ENCODE assay signal across 9 cellular contexts in the genomic region with DNA sequence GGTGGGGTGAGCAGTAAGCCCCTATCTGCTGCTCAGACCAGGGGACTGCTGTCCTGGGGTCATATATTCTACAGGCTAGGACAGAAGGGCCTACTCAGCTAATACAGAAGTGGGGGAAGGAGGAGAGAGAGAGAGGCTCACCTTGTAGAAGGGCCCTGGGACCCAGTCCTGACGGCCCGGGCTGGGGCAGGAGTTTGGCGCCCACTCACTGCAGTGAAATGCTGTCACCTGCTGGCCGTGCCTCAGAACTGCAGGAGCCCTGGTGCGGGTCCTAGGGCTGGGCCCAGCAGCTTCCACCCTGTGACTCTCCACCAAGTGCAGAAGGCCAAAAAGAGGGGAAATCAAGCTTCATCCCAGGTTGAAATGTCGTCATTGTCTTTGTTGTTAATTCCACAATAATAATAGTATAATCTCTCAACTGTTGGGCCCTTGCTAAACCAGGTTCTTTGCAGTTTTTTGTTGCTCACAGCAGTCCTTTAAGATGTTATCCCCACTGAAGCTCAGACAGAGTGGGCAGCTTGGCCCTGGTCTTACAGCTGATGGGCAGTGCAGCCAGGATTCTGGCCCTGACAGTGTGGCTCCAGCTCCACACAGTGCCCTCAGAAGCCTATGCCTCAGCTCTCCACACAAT. TPM values are rescaled to one million over a fixed set of nuclear protein-coding genes. Genes with fewer than 3 reads are reported as not detected.
DNase-seq lines count a peak whose midpoint lies in the region; ATAC-seq lines count a peak whose summit lies in the region.
"Had no signal": no experiment of that assay in that cellular context is flagged by ENCODE, and none has a peak within 500 bp of the region (broad histone marks: within the 10 kb centered on the region; RNA-seq: fewer than 3 reads in every experiment).

No MANE protein-coding gene starts in this region.

- no peak overlapping the region for H3K23ac ChIP-seq in mesenchymal stem cell (ENCODE audit: low read length in 2 of 2)

- peaks cover 2% of the 10 kb centered on the region for H3K27me3 Mint-ChIP-seq in activated CD8-positive, alpha-beta T cell treated with anti-CD3 and anti-CD28 coated beads, Interleukin-2, amount 10 ng/mL, durations not matched to agents 7 days and 5 days (ENCODE audit: low read depth)

- no peak overlapping the region for H3K9ac ChIP-seq in mesenchymal stem cell (ENCODE audit: low read length)

- no peak overlapping the region for H2AK5ac ChIP-seq in mesenchymal stem cell (ENCODE audit: low read length, severe bottlenecking)

- no peak overlapping the region for H3K4me2 ChIP-seq in mesenchymal stem cell (ENCODE audit: low read length, poor library complexity, severe bottlenecking)

- H3K4me3 Mint-ChIP-seq in activated CD8-positive, alpha-beta T cell treated with anti-CD3 and anti-CD28 coated beads, Interleukin-2, amount 10 ng/mL, durations not matched to agents 7 days and 5 days, result no peak overlapping the region

- peak; percentile 12 for DNase-seq in DMS153 (lab: John Stamatoyannopoulos, UW)
- peak; percentile 25 for DNase-seq in NCI-H510A treated with DMSO at 0.1 percent for 48 hours (lab: John Stamatoyannopoulos, UW)
- peak; percentile 69 for DNase-seq in activated CD8-positive, alpha-beta T cell treated with anti-CD3 and anti-CD28 coated beads, Interleukin-2, amount 10 ng/mL, durations not matched to agents 7 days and 5 days
- peak; percentile 30 for DNase-seq in effector CD4-positive, alpha-beta T cell
- peak; percentile 48 for DNase-seq in mesenchymal stem cell
- DNase-seq in stimulated activated CD8-positive, alpha-beta memory T cell treated with anti-CD3 and anti-CD28 coated beads, Interleukin-15, amount 100 ng/mL, for 48 hours (ENCODE audit: low read depth in 2 of 2), result peak; percentile 30 to 41

- H3K4me3 ChIP-seq in mesenchymal stem cell (ENCODE audit: insufficient read depth in 1 of 2, low read depth in 1 of 2, low read length in 2 of 2), result no peak overlapping the region

- H4K91ac ChIP-seq in mesenchymal stem cell (ENCODE audit: low read length), result no peak overlapping the region

- H3K14ac ChIP-seq in mesenchymal stem cell (ENCODE audit: low read length in 2 of 2), result no peak overlapping the region

- peak; percentile 52 for ATAC-seq in HG02571 (IDR thresholded peaks at IDR 0.05; ENCODE audit: unreplicated experiment)
- peak; percentile 84 for ATAC-seq in activated CD8-positive, alpha-beta T cell treated with anti-CD3 and anti-CD28 coated beads, Interleukin-2, amount 10 ng/mL, durations not matched to agents 7 days and 5 days
- no peak for ATAC-seq in GM18861 (IDR thresholded peaks at IDR 0.05; ENCODE audit: unreplicated experiment)

- no peak overlapping the region for H2BK5ac ChIP-seq in mesenchymal stem cell (ENCODE audit: low read depth, low read length, poor library complexity, severe bottlenecking)

- H3K27me3 ChIP-seq in mesenchymal stem cell (ENCODE audit: control insufficient read depth in 1 of 2, insufficient read depth in 1 of 2, low read length in 2 of 2), result peaks cover 82 to 95% of the 10 kb centered on the region in 2 experiments

- POLR2A ChIA-PET in activated CD8-positive, alpha-beta T cell treated with anti-CD3 and anti-CD28 coated beads, Interleukin-2, amount 10 ng/mL, durations not matched to agents 7 days and 5 days (lab: Charles Lee), result no interaction called here

- H3K9me3 ChIP-seq in mesenchymal stem cell (ENCODE audit: control insufficient read depth, low read length), result no peaks in the 10 kb centered on the region

- H3K36me3 ChIP-seq in mesenchymal stem cell (ENCODE audit: control insufficient read depth in 1 of 2, insufficient read depth in 2 of 2, low read depth in 1 of 2, low read length in 2 of 2), result no peaks in the 10 kb centered on the region

- H3K27ac Mint-ChIP-seq in activated CD8-positive, alpha-beta T cell treated with anti-CD3 and anti-CD28 coated beads, Interleukin-2, amount 10 ng/mL, durations not matched to agents 7 days and 5 days, result no peak overlapping the region

- 0% methylated on average over 6 of the region's 6 CpGs for WGBS in mesenchymal stem cell

- H3K18ac ChIP-seq in mesenchymal stem cell (ENCODE audit: low read depth in 1 of 2, low read length in 2 of 2), result no peak overlapping the region

- no peaks in the 10 kb centered on the region for H3K4me1 Mint-ChIP-seq in activated CD8-positive, alpha-beta T cell treated with anti-CD3 and anti-CD28 coated beads, Interleukin-2, amount 10 ng/mL, durations not matched to agents 7 days and 5 days (ENCODE audit: low read depth)

- no peaks in the 10 kb centered on the region for H3K36me3 Mint-ChIP-seq in activated CD8-positive, alpha-beta T cell treated with anti-CD3 and anti-CD28 coated beads, Interleukin-2, amount 10 ng/mL, durations not matched to agents 7 days and 5 days (ENCODE audit: low read depth)

- H4K8ac ChIP-seq in mesenchymal stem cell (ENCODE audit: low read length), result no peak overlapping the region

- no peaks in the 10 kb centered on the region for H3K9me3 Mint-ChIP-seq in activated CD8-positive, alpha-beta T cell treated with anti-CD3 and anti-CD28 coated beads, Interleukin-2, amount 10 ng/mL, durations not matched to agents 7 days and 5 days (ENCODE audit: insufficient read depth)

- no peaks in the 10 kb centered on the region for H3K79me1 ChIP-seq in mesenchymal stem cell (replicated peaks; ENCODE audit: low read length, poor library complexity, severe bottlenecking)

- no peak overlapping the region for H3K27ac ChIP-seq in mesenchymal stem cell (ENCODE audit: low read length, poor library complexity, severe bottlenecking)

- H2AFZ ChIP-seq in mesenchymal stem cell (ENCODE audit: low read depth, low read length), result no peak overlapping the region

- no peaks in the 10 kb centered on the region for H3K4me1 ChIP-seq in mesenchymal stem cell (ENCODE audit: control insufficient read depth, insufficient read depth, low read depth, low read length)

- no peak overlapping the region for H3K4ac ChIP-seq in mesenchymal stem cell (ENCODE audit: low read depth in 1 of 2, low read length in 2 of 2)

- CTCF ChIA-PET in activated CD8-positive, alpha-beta T cell treated with anti-CD3 and anti-CD28 coated beads, Interleukin-2, amount 10 ng/mL, durations not matched to agents 7 days and 5 days (lab: Charles Lee), result interaction anchor here (0.7 to 2.1 kb wide), 12 partner anchors 10 to 467 kb away, joined by 3 to 15 read pairs (median 5); partner anchors contain the start of gene NECTIN1

- H2BK120ac ChIP-seq in mesenchymal stem cell (ENCODE audit: low read depth, low read length), result no peak overlapping the region

- no peak overlapping the region for H2BK12ac ChIP-seq in mesenchymal stem cell (ENCODE audit: low read length in 2 of 2)

- no peak overlapping the region for H2BK15ac ChIP-seq in mesenchymal stem cell (ENCODE audit: low read depth, poor library complexity, severe bottlenecking)

RNA-seq across cellular contexts. Expression of gene TRIM29, which starts 29.6 kb away (rescaled TPM):
- not detected for total RNA-seq in activated CD8-positive, alpha-beta T cell treated with anti-CD3 and anti-CD28 coated beads, Interleukin-2, amount 10 ng/mL, durations not matched to agents 7 days and 5 days
- not detected for polyA plus RNA-seq in mesenchymal stem cell (2013, experiment 1 of 2)
- not detected for polyA plus RNA-seq in mesenchymal stem cell (2013, experiment 2 of 2)
- total RNA-seq: T-helper 2 cell treated with Interferon-gamma antibody and Interleukin-4, amounts not matched to agents 100 ng/mL and 5 ng/mL, for 36 hours had no signal

Comparison
In these comparisons a context has a peak if more than half of its experiments do, and no peak if none do; other contexts are left out.
1. DNase-seq: peak in every context shown above with its lines; median percentile 69 in activated CD8-positive, alpha-beta T cell treated with anti-CD3 and anti-CD28 coated beads, Interleukin-2, amount 10 ng/mL, durations not matched to agents 7 days and 5 days; 48 in mesenchymal stem cell; 36 in stimulated activated CD8-positive, alpha-beta memory T cell treated with anti-CD3 and anti-CD28 coated beads, Interleukin-15, amount 100 ng/mL, for 48 hours; 30 in effector CD4-positive, alpha-beta T cell; 25 in NCI-H510A treated with DMSO at 0.1 percent for 48 hours; 12 in DMS153.